ENCODE assay signal across 1 cellular context in genomic region chr6:37919417-37920157, GRCh38.
TF ChIP-seq lines count a peak whose summit lies in the region.

No MANE protein-coding gene starts in this region.

TF ChIP-seq in GM23338, 12 proteins besides CTCF, POLR2A, EP300 and RAD21 (continued from another document):
- TF ChIP-seq, protein P1, sequence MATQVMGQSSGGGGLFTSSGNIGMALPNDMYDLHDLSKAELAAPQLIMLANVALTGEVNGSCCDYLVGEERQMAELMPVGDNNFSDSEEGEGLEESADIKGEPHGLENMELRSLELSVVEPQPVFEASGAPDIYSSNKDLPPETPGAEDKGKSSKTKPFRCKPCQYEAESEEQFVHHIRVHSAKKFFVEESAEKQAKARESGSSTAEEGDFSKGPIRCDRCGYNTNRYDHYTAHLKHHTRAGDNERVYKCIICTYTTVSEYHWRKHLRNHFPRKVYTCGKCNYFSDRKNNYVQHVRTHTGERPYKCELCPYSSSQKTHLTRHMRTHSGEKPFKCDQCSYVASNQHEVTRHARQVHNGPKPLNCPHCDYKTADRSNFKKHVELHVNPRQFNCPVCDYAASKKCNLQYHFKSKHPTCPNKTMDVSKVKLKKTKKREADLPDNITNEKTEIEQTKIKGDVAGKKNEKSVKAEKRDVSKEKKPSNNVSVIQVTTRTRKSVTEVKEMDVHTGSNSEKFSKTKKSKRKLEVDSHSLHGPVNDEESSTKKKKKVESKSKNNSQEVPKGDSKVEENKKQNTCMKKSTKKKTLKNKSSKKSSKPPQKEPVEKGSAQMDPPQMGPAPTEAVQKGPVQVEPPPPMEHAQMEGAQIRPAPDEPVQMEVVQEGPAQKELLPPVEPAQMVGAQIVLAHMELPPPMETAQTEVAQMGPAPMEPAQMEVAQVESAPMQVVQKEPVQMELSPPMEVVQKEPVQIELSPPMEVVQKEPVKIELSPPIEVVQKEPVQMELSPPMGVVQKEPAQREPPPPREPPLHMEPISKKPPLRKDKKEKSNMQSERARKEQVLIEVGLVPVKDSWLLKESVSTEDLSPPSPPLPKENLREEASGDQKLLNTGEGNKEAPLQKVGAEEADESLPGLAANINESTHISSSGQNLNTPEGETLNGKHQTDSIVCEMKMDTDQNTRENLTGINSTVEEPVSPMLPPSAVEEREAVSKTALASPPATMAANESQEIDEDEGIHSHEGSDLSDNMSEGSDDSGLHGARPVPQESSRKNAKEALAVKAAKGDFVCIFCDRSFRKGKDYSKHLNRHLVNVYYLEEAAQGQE (IDR thresholded peaks at IDR 0.05; ENCODE audit: unreplicated experiment), result no peak
- TF ChIP-seq CREB1 (CRISPR knock-in tag; IDR thresholded peaks at IDR 0.05; ENCODE audit: low read depth) (no peak), NANOG (IDR thresholded peaks at IDR 0.05; ENCODE audit: borderline replicate concordance) (no peak), ZNF462 (CRISPR knock-in tag; IDR thresholded peaks at IDR 0.05) (no peak)
- TF ChIP-seq, protein P2, sequence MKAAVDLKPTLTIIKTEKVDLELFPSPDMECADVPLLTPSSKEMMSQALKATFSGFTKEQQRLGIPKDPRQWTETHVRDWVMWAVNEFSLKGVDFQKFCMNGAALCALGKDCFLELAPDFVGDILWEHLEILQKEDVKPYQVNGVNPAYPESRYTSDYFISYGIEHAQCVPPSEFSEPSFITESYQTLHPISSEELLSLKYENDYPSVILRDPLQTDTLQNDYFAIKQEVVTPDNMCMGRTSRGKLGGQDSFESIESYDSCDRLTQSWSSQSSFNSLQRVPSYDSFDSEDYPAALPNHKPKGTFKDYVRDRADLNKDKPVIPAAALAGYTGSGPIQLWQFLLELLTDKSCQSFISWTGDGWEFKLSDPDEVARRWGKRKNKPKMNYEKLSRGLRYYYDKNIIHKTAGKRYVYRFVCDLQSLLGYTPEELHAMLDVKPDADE (IDR thresholded peaks at IDR 0.05), result no peak
TF ChIP-seq in GM23338: peak in this region for 0.
